ENCODE assay signal across 1 cellular context in the genomic region with DNA sequence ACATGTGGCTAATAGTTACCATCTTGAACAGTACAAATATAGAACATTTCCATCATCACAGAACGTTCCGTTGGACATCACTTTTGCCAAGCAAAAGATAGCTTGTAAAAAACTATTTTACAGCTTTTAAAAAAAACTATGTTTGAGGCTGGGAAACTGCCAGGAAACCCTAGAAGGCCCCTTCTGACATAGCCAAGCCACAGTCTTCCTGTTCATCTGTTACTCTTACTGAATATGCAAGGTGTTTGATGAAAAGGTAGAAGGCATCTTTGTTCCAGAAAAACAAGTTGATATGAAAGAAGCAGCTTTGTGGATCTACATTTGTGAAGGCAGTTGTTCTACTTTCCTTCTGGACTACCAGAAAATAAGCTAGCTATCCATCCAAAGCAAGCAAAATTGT.
TF ChIP-seq lines count a peak whose summit lies in the region.

No MANE protein-coding gene starts in this region.

TF ChIP-seq in HepG2, 621 proteins besides CTCF, POLR2A, EP300 and RAD21:
- TF ChIP-seq ZNF83 (CRISPR knock-in tag; IDR thresholded peaks at IDR 0.05; ENCODE audit: borderline replicate concordance) (no peak), NR3C1 (CRISPR knock-in tag; IDR thresholded peaks at IDR 0.05) (no peak), ZNF263 (CRISPR knock-in tag; IDR thresholded peaks at IDR 0.05) (no peak), ZNF224 (CRISPR knock-in tag; IDR thresholded peaks at IDR 0.05) (no peak)
- TF ChIP-seq, protein P1, sequence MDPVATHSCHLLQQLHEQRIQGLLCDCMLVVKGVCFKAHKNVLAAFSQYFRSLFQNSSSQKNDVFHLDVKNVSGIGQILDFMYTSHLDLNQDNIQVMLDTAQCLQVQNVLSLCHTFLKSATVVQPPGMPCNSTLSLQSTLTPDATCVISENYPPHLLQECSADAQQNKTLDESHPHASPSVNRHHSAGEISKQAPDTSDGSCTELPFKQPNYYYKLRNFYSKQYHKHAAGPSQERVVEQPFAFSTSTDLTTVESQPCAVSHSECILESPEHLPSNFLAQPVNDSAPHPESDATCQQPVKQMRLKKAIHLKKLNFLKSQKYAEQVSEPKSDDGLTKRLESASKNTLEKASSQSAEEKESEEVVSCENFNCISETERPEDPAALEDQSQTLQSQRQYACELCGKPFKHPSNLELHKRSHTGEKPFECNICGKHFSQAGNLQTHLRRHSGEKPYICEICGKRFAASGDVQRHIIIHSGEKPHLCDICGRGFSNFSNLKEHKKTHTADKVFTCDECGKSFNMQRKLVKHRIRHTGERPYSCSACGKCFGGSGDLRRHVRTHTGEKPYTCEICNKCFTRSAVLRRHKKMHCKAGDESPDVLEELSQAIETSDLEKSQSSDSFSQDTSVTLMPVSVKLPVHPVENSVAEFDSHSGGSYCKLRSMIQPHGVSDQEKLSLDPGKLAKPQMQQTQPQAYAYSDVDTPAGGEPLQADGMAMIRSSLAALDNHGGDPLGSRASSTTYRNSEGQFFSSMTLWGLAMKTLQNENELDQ (CRISPR knock-in tag; IDR thresholded peaks at IDR 0.05; ENCODE audit: borderline replicate concordance): no peak
